Comparison of ENCODE assay signal across 18 cellular contexts in genomic region chr22:38075105-38075825, GRCh38. TPM values are rescaled to one million over a fixed set of nuclear protein-coding genes. Genes with fewer than 3 reads are reported as not detected.
DNase-seq lines count a peak whose midpoint lies in the region; ATAC-seq and TF ChIP-seq lines count a peak whose summit lies in the region.
"Had no signal": no experiment of that assay in that cellular context is flagged by ENCODE, and none has a peak within 500 bp of the region (broad histone marks: within the 10 kb centered on the region; RNA-seq: fewer than 3 reads in every experiment).

No MANE protein-coding gene starts in this region.

- peaks cover 6% of the 10 kb centered on the region for H3K27me3 Mint-ChIP-seq in activated naive CD8-positive, alpha-beta T cell treated with anti-CD3 and anti-CD28 coated beads, Interleukin-2, amount 10 ng/mL, durations not matched to agents 7 days and 5 days
- H3K27me3 Mint-ChIP-seq in activated naive CD8-positive, alpha-beta T cell treated with anti-CD3 and anti-CD28 coated beads, Interleukin-2, amount 50 U/mL, for 24 hours, result peaks cover 9% of the 10 kb centered on the region

- H3K9me3 ChIP-seq in KOPT-K1 (ENCODE audit: insufficient read depth, low read length, poor library complexity, severe bottlenecking) (no peaks in the 10 kb centered on the region), spleen (no peaks in the 10 kb centered on the region)
- H3K9me3 ChIP-seq: BE2C, SK-N-SH had no signal

- H3K4me3 Mint-ChIP-seq in activated naive CD8-positive, alpha-beta T cell treated with anti-CD3 and anti-CD28 coated beads, Interleukin-2, amount 10 ng/mL, durations not matched to agents 7 days and 5 days, result no peak overlapping the region
- no peak overlapping the region for H3K4me3 Mint-ChIP-seq in activated naive CD8-positive, alpha-beta T cell treated with anti-CD3 and anti-CD28 coated beads, Interleukin-2, amount 50 U/mL, for 24 hours
- H3K4me3 Mint-ChIP-seq: CD4-positive, alpha-beta memory T cell had no signal

- DNase-seq in activated naive CD8-positive, alpha-beta T cell treated with anti-CD3 and anti-CD28 coated beads, Interleukin-2, amount 10 ng/mL, durations not matched to agents 7 days and 5 days, result no peak
- no peak for DNase-seq in activated naive CD8-positive, alpha-beta T cell treated with anti-CD3 and anti-CD28 coated beads, Interleukin-2, amount 50 U/mL, for 24 hours
- DNase-seq in left lobe of liver (ENCODE audit: low spot score) (peak; percentile 80), spleen (peak; percentile 56), globus pallidus (ENCODE audit: low spot score) (no peak), inferior parietal cortex (ENCODE audit: extremely low spot score) (no peak), SHP77 treated with DMSO at 0.1 percent for 48 hours (lab: John Stamatoyannopoulos, UW) (no peak)
- DNase-seq: BE2C; CD4-positive, alpha-beta memory T cell; DMS53; KG1; NCI-H1048; NCI-H2081; NCI-H446 treated with DMSO at 0.1 percent for 48 hours; SK-N-SH had no signal

- no peak for TF ChIP-seq POLR2A in spleen (IDR thresholded peaks at IDR 0.05)

- H3K27ac ChIP-seq in KOPT-K1 (ENCODE audit: low read depth, low read length, poor library complexity, severe bottlenecking), result peak overlapping the region; percentile 14
- H3K27ac ChIP-seq in spleen, result no peak overlapping the region

- no peak overlapping the region for H3K27ac Mint-ChIP-seq in activated naive CD8-positive, alpha-beta T cell treated with anti-CD3 and anti-CD28 coated beads, Interleukin-2, amount 10 ng/mL, durations not matched to agents 7 days and 5 days
- H3K27ac Mint-ChIP-seq in activated naive CD8-positive, alpha-beta T cell treated with anti-CD3 and anti-CD28 coated beads, Interleukin-2, amount 50 U/mL, for 24 hours, result no peak overlapping the region

- no peak for TF ChIP-seq CTCF in spleen (IDR thresholded peaks at IDR 0.05 in 8 of 11, conservative IDR thresholded peaks at IDR 0.05 in 3 of 11)

- no peak overlapping the region for H3K4me3 ChIP-seq in spleen

- H3K36me3 Mint-ChIP-seq in activated naive CD8-positive, alpha-beta T cell treated with anti-CD3 and anti-CD28 coated beads, Interleukin-2, amount 10 ng/mL, durations not matched to agents 7 days and 5 days, result no peaks in the 10 kb centered on the region
- H3K36me3 Mint-ChIP-seq in activated naive CD8-positive, alpha-beta T cell treated with anti-CD3 and anti-CD28 coated beads, Interleukin-2, amount 50 U/mL, for 24 hours (ENCODE audit: low read depth), result no peaks in the 10 kb centered on the region

- peaks cover 0 to 7% (median 0%) of the 10 kb centered on the region in 7 donors for H3K27me3 ChIP-seq in spleen (replicated peaks in 1 of 7)
- H3K27me3 ChIP-seq: BE2C had no signal

- no peaks in the 10 kb centered on the region for H3K9me3 Mint-ChIP-seq in activated naive CD8-positive, alpha-beta T cell treated with anti-CD3 and anti-CD28 coated beads, Interleukin-2, amount 10 ng/mL, durations not matched to agents 7 days and 5 days
- H3K9me3 Mint-ChIP-seq in activated naive CD8-positive, alpha-beta T cell treated with anti-CD3 and anti-CD28 coated beads, Interleukin-2, amount 50 U/mL, for 24 hours, result no peaks in the 10 kb centered on the region
- H3K9me3 Mint-ChIP-seq: CD4-positive, alpha-beta memory T cell had no signal

- H3K4me1 ChIP-seq in spleen, result peaks cover 0 to under 1% (median 0%) of the 10 kb centered on the region in 6 donors
- H3K4me1 ChIP-seq: BE2C had no signal

- peak; percentile 23 for ATAC-seq in activated naive CD8-positive, alpha-beta T cell treated with anti-CD3 and anti-CD28 coated beads, Interleukin-2, amount 10 ng/mL, durations not matched to agents 7 days and 5 days (ENCODE audit: low read depth)
- ATAC-seq in activated naive CD8-positive, alpha-beta T cell treated with anti-CD3 and anti-CD28 coated beads, Interleukin-2, amount 50 U/mL, for 24 hours, result no peak
- peak; percentile 95 for ATAC-seq in left lobe of liver
- ATAC-seq: Panc1 had no signal

- 90 to 92% (median 91%) methylated on average over 29 to 32 of the region's 32 CpGs for WGBS in spleen, 5 donors

- H3K36me3 ChIP-seq in KOPT-K1 (ENCODE audit: insufficient read depth, low read length) (no peaks in the 10 kb centered on the region), spleen (peaks cover 0 to 61% (median 45%) of the 10 kb centered on the region in 6 donors)
- H3K36me3 ChIP-seq: BE2C had no signal

- POLR2A ChIA-PET in activated naive CD8-positive, alpha-beta T cell treated with anti-CD3 and anti-CD28 coated beads, Interleukin-2, amount 10 ng/mL, durations not matched to agents 7 days and 5 days (lab: Charles Lee), result no interaction called here

- intact Hi-C loops in spleen (cut with DNase I; ENCODE audit: low total_unique reads), result no loop called here

- H3K4me1 Mint-ChIP-seq in activated naive CD8-positive, alpha-beta T cell treated with anti-CD3 and anti-CD28 coated beads, Interleukin-2, amount 10 ng/mL, durations not matched to agents 7 days and 5 days, result no peaks in the 10 kb centered on the region
- no peaks in the 10 kb centered on the region for H3K4me1 Mint-ChIP-seq in activated naive CD8-positive, alpha-beta T cell treated with anti-CD3 and anti-CD28 coated beads, Interleukin-2, amount 50 U/mL, for 24 hours

RNA-seq across cellular contexts. Expression of gene SLC16A8, which starts 8.7 kb away (rescaled TPM):
- not detected for total RNA-seq in activated naive CD8-positive, alpha-beta T cell treated with anti-CD3 and anti-CD28 coated beads, Interleukin-2, amount 10 ng/mL, durations not matched to agents 7 days and 5 days
- total RNA-seq in left lobe of liver, result not detected
- total RNA-seq in spleen, result under 1 TPM in 3 of 7 donors, not detected in 4; 0.30 to 0.77 (median 0.60) TPM
- 1 to 10 TPM in 1 of 3 donors, under 1 TPM in 2; 0.22 to 1.2 (median 0.97) TPM for polyA plus RNA-seq in spleen
- total RNA-seq: CD4-positive, alpha-beta memory T cell; H1 had no signal
- polyA plus RNA-seq: CD4-positive, alpha-beta memory T cell; SK-N-SH had no signal

RNA-seq across cellular contexts. Expression of gene PICK1, which starts 18.1 kb away (rescaled TPM):
- 10 to 100 TPM; 21.4 to 21.8 TPM for total RNA-seq in activated naive CD8-positive, alpha-beta T cell treated with anti-CD3 and anti-CD28 coated beads, Interleukin-2, amount 10 ng/mL, durations not matched to agents 7 days and 5 days
- total RNA-seq in left lobe of liver (16.8 TPM), spleen (10 to 100 TPM; 14.9 to 34.2 (median 31.9) TPM)
- 10 to 100 TPM; 16.4 to 29.3 (median 20.3) TPM for polyA plus RNA-seq in spleen

RNA-seq across cellular contexts. Expression of gene BAIAP2L2, which starts 35.2 kb away (rescaled TPM):
- total RNA-seq in activated naive CD8-positive, alpha-beta T cell treated with anti-CD3 and anti-CD28 coated beads, Interleukin-2, amount 10 ng/mL, durations not matched to agents 7 days and 5 days, result 1 to 10 TPM; 1.6 to 2.0 TPM
- total RNA-seq in left lobe of liver, result 1.1 TPM
- 1 to 10 TPM in 3 of 7 donors, under 1 TPM in 4; 0.37 to 3.0 (median 0.92) TPM for total RNA-seq in spleen
- polyA plus RNA-seq in spleen, result 1 to 10 TPM in 1 of 3 donors, under 1 TPM in 2; 0.77 to 1.9 (median 0.90) TPM
- polyA plus RNA-seq: CD4-positive, alpha-beta memory T cell had no signal

Comparison
In these comparisons a context has a peak if more than half of its experiments do, and no peak if none do; other contexts are left out.
1. DNase-seq: peak in left lobe of liver (single experiment) and spleen (single experiment); none in activated naive CD8-positive, alpha-beta T cell treated with anti-CD3 and anti-CD28 coated beads, Interleukin-2, amount 10 ng/mL, durations not matched to agents 7 days and 5 days (single experiment), activated naive CD8-positive, alpha-beta T cell treated with anti-CD3 and anti-CD28 coated beads, Interleukin-2, amount 50 U/mL, for 24 hours (single experiment), globus pallidus (single experiment), inferior parietal cortex (single experiment) and SHP77 treated with DMSO at 0.1 percent for 48 hours (single experiment).